Comparison of ENCODE assay signal across 29 cellular contexts in the genomic region with DNA sequence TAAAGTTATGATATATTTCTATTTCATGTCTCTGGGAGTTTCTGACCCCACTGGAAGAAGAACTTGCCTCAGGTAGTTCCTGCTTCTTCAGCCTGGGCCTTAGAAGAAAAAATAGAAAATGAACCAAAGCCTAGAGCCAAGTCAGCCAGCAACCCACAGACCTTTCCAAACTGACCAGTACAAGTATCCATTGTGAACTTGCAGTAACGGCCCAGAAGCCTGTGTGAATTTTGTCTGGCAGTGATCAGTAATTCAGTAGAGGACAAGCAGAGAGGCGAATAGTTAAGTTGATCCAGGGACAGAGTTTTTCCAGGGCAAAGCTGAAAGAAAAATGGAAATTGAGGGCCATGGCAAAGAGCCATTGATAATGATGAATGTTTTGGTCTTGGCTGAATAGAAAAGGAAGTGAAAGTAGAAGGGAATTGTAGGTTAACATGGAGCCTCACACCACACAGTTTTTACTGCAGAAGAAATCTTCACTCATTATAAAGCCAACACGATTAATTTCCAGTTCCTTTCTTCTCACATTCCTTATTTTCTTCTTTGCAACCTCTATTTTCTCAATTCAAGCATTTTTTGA.
DNase-seq lines count a peak whose midpoint lies in the region; ATAC-seq and TF ChIP-seq lines count a peak whose summit lies in the region.
"Had no signal": no experiment of that assay in that cellular context is flagged by ENCODE, and none has a peak within 500 bp of the region (broad histone marks: within the 10 kb centered on the region; RNA-seq: fewer than 3 reads in every experiment).

No MANE protein-coding gene starts in this region.

- no peaks in the 10 kb centered on the region for H3K9me3 ChIP-seq in tibial artery
- no peaks in the 10 kb centered on the region for H3K9me3 ChIP-seq in CD8-positive, alpha-beta T cell (ENCODE audit: low read length)
- H3K9me3 ChIP-seq: colonic mucosa, esophagus squamous epithelium, Peyer's patch, right atrium auricular region, transverse colon had no signal

- no peak overlapping the region for H3K27ac Mint-ChIP-seq in CD8-positive, alpha-beta T cell
- H3K27ac Mint-ChIP-seq: activated naive CD8-positive, alpha-beta T cell treated with anti-CD3 and anti-CD28 coated beads, Interleukin-2, amount 10 ng/mL, durations not matched to agents 7 days and 5 days had no signal

- H3K36me3 Mint-ChIP-seq in CD8-positive, alpha-beta T cell = no peaks in the 10 kb centered on the region
- H3K36me3 Mint-ChIP-seq: brain had no signal

- POLR2A ChIA-PET in CD8-positive, alpha-beta T cell (lab: Charles Lee) = interaction anchor here (0.6 to 1.1 kb wide), 2 partner anchors 21 to 24 kb away, joined by 3 read pairs; no protein-coding TSS in a partner anchor

- intact Hi-C loops in tibial artery (cut with DNase I; ENCODE audit: low total_unique reads) = no loop called here
- intact Hi-C loops in CD8-positive, alpha-beta T cell (cut with DNase I, micrococcal nuclease) = no loop called here

- peak overlapping the region; percentile 55 to 56 for H3K27ac ChIP-seq in tibial artery
- H3K27ac ChIP-seq in CD8-positive, alpha-beta T cell (ENCODE audit: low read depth, low read length) = no peak overlapping the region
- H3K27ac ChIP-seq: 22Rv1, colonic mucosa, esophagus squamous epithelium, KMS-11, Peyer's patch, right atrium auricular region, SK-N-MC, transverse colon had no signal

- H3K4me1 Mint-ChIP-seq in CD8-positive, alpha-beta T cell (ENCODE audit: low read depth) = peaks cover 26% of the 10 kb centered on the region
- H3K4me1 Mint-ChIP-seq: brain had no signal

- no peak overlapping the region for H3K4me3 Mint-ChIP-seq in CD8-positive, alpha-beta T cell
- H3K4me3 Mint-ChIP-seq: activated naive CD8-positive, alpha-beta T cell treated with anti-CD3 and anti-CD28 coated beads, Interleukin-2, amount 10 ng/mL, durations not matched to agents 7 days and 5 days; naive thymus-derived CD4-positive, alpha-beta T cell had no signal

- H3K4me1 ChIP-seq in tibial artery = peaks cover 0 to 13% (median 0%) of the 10 kb centered on the region in 4 donors
- H3K4me1 ChIP-seq in CD8-positive, alpha-beta T cell (ENCODE audit: insufficient read depth, low read length) = no peaks in the 10 kb centered on the region
- H3K4me1 ChIP-seq: colonic mucosa, esophagus squamous epithelium, Peyer's patch, right atrium auricular region, transverse colon had no signal

- H3K27me3 ChIP-seq in tibial artery = no peaks in the 10 kb centered on the region
- H3K27me3 ChIP-seq in CD8-positive, alpha-beta T cell (ENCODE audit: insufficient read depth, low read length) = no peaks in the 10 kb centered on the region
- H3K27me3 ChIP-seq: colonic mucosa, esophagus squamous epithelium, Peyer's patch, right atrium auricular region, transverse colon had no signal

- no peaks in the 10 kb centered on the region for H3K9me3 Mint-ChIP-seq in CD8-positive, alpha-beta T cell
- H3K9me3 Mint-ChIP-seq: brain had no signal

- CTCF ChIA-PET in CD8-positive, alpha-beta T cell (lab: Charles Lee) = interaction anchor here (0.9 kb wide), 1 partner anchor 9 kb away, joined by 4 read pairs; no protein-coding TSS in a partner anchor

- no peaks in the 10 kb centered on the region for H3K27me3 Mint-ChIP-seq in CD8-positive, alpha-beta T cell (ENCODE audit: low read depth)
- H3K27me3 Mint-ChIP-seq: activated naive CD8-positive, alpha-beta T cell treated with anti-CD3 and anti-CD28 coated beads, Interleukin-2, amount 10 ng/mL, durations not matched to agents 7 days and 5 days; brain; naive thymus-derived CD4-positive, alpha-beta T cell had no signal

- H3K36me3 ChIP-seq in tibial artery = no peaks in the 10 kb centered on the region
- H3K36me3 ChIP-seq in CD8-positive, alpha-beta T cell (ENCODE audit: insufficient read depth, low read length) = no peaks in the 10 kb centered on the region
- H3K36me3 ChIP-seq: colonic mucosa, esophagus squamous epithelium, Peyer's patch, right atrium auricular region, transverse colon had no signal

- ATAC-seq in CD8-positive, alpha-beta T cell = no peak
- ATAC-seq: naive thymus-derived CD4-positive, alpha-beta T cell; stimulated activated naive CD8-positive, alpha-beta T cell treated with anti-CD3 and anti-CD28 coated beads, Interleukin-15, Interleukin-2, amounts not matched to agents 100 U/mL and 50 U/mL, for 24 hours had no signal

- peak; percentile 55 for DNase-seq in SIG-M5 treated with dmso at 0.1 percent for 504 hours (lab: John Stamatoyannopoulos, UW; ENCODE audit: unreplicated experiment)
- no peak for DNase-seq in SIG-M5 (lab: John Stamatoyannopoulos, UW)
- DNase-seq in NOMO-1 treated with dmso at 0.1 percent for 144 hours (lab: John Stamatoyannopoulos, UW; ENCODE audit: unreplicated experiment) = peak; percentile 54
- peak; percentile 4 for DNase-seq in germinal center (ENCODE audit: low spot score)
- no peak for DNase-seq in tibial artery
- no peak for DNase-seq in SKM-1 treated with dmso at 0.1 percent for 144 hours (lab: John Stamatoyannopoulos, UW; ENCODE audit: unreplicated experiment)
- DNase-seq in CD8-positive, alpha-beta T cell = no peak
- no peak for DNase-seq in NCI-H128 (lab: John Stamatoyannopoulos, UW; ENCODE audit: unreplicated experiment)
- DNase-seq: activated CD4-positive, alpha-beta T cell treated with anti-CD3 and anti-CD28 coated beads, Interleukin-2, amount 50 U/mL, for 48 hours; activated naive CD8-positive, alpha-beta T cell treated with anti-CD3 and anti-CD28 coated beads, Interleukin-2, amount 10 ng/mL, durations not matched to agents 7 days and 5 days; AML-193; colonic mucosa; COR-L47; esophagus squamous epithelium; kidney glomerular epithelial cell; mesenchymal stem cell; naive thymus-derived CD4-positive, alpha-beta T cell; NCI-H1092; NCI-H2081; Peyer's patch; stimulated activated CD4-positive, alpha-beta T cell treated with anti-CD3 and anti-CD28 coated beads, Interleukin-12 subunit alpha, Interleukin-12 subunit beta, amount 100 ng/mL, for 4 hours; stimulated activated CD4-positive, alpha-beta T cell treated with anti-CD3 and anti-CD28 coated beads, Interleukin-4, amount 100 ng/mL, for 4 hours; stimulated activated naive CD8-positive, alpha-beta T cell treated with anti-CD3 and anti-CD28 coated beads, Interleukin-15, Interleukin-2, amounts not matched to agents 100 U/mL and 50 U/mL, for 24 hours; transverse colon had no signal

- no peak overlapping the region for H3K4me3 ChIP-seq in tibial artery
- no peak overlapping the region for H3K4me3 ChIP-seq in CD8-positive, alpha-beta T cell (ENCODE audit: low read depth, low read length)
- H3K4me3 ChIP-seq: colonic mucosa, esophagus squamous epithelium, Peyer's patch, right atrium auricular region, SK-N-MC, transverse colon had no signal

- no peak for TF ChIP-seq CTCF in tibial artery (IDR thresholded peaks at IDR 0.05)
- TF ChIP-seq CTCF in CD8-positive, alpha-beta T cell (IDR thresholded peaks at IDR 0.05) = no peak

Comparison
In these comparisons a context has a peak if more than half of its experiments do, and no peak if none do; other contexts are left out.
1. DNase-seq: peak in SIG-M5 treated with dmso at 0.1 percent for 504 hours (single experiment), NOMO-1 treated with dmso at 0.1 percent for 144 hours (single experiment) and germinal center (single experiment); none in SIG-M5 (single experiment), tibial artery (0 of 2), SKM-1 treated with dmso at 0.1 percent for 144 hours (single experiment), CD8-positive, alpha-beta T cell (0 of 7) and NCI-H128 (single experiment).